In genomic region chr17:5362162-5362811, GRCh38 we compare ENCODE assay signal across 3 cellular contexts.
TF ChIP-seq lines count a peak whose summit lies in the region.

No MANE protein-coding gene starts in this region.

TF ChIP-seq in GM23338, 12 proteins besides CTCF, POLR2A, EP300 and RAD21:
- TF ChIP-seq ZNF114 (CRISPR knock-in tag; IDR thresholded peaks at IDR 0.05) = no peak
- no peak for TF ChIP-seq ZNF331 (CRISPR knock-in tag; IDR thresholded peaks at IDR 0.05; ENCODE audit: low read depth)
- TF ChIP-seq, protein P1, sequence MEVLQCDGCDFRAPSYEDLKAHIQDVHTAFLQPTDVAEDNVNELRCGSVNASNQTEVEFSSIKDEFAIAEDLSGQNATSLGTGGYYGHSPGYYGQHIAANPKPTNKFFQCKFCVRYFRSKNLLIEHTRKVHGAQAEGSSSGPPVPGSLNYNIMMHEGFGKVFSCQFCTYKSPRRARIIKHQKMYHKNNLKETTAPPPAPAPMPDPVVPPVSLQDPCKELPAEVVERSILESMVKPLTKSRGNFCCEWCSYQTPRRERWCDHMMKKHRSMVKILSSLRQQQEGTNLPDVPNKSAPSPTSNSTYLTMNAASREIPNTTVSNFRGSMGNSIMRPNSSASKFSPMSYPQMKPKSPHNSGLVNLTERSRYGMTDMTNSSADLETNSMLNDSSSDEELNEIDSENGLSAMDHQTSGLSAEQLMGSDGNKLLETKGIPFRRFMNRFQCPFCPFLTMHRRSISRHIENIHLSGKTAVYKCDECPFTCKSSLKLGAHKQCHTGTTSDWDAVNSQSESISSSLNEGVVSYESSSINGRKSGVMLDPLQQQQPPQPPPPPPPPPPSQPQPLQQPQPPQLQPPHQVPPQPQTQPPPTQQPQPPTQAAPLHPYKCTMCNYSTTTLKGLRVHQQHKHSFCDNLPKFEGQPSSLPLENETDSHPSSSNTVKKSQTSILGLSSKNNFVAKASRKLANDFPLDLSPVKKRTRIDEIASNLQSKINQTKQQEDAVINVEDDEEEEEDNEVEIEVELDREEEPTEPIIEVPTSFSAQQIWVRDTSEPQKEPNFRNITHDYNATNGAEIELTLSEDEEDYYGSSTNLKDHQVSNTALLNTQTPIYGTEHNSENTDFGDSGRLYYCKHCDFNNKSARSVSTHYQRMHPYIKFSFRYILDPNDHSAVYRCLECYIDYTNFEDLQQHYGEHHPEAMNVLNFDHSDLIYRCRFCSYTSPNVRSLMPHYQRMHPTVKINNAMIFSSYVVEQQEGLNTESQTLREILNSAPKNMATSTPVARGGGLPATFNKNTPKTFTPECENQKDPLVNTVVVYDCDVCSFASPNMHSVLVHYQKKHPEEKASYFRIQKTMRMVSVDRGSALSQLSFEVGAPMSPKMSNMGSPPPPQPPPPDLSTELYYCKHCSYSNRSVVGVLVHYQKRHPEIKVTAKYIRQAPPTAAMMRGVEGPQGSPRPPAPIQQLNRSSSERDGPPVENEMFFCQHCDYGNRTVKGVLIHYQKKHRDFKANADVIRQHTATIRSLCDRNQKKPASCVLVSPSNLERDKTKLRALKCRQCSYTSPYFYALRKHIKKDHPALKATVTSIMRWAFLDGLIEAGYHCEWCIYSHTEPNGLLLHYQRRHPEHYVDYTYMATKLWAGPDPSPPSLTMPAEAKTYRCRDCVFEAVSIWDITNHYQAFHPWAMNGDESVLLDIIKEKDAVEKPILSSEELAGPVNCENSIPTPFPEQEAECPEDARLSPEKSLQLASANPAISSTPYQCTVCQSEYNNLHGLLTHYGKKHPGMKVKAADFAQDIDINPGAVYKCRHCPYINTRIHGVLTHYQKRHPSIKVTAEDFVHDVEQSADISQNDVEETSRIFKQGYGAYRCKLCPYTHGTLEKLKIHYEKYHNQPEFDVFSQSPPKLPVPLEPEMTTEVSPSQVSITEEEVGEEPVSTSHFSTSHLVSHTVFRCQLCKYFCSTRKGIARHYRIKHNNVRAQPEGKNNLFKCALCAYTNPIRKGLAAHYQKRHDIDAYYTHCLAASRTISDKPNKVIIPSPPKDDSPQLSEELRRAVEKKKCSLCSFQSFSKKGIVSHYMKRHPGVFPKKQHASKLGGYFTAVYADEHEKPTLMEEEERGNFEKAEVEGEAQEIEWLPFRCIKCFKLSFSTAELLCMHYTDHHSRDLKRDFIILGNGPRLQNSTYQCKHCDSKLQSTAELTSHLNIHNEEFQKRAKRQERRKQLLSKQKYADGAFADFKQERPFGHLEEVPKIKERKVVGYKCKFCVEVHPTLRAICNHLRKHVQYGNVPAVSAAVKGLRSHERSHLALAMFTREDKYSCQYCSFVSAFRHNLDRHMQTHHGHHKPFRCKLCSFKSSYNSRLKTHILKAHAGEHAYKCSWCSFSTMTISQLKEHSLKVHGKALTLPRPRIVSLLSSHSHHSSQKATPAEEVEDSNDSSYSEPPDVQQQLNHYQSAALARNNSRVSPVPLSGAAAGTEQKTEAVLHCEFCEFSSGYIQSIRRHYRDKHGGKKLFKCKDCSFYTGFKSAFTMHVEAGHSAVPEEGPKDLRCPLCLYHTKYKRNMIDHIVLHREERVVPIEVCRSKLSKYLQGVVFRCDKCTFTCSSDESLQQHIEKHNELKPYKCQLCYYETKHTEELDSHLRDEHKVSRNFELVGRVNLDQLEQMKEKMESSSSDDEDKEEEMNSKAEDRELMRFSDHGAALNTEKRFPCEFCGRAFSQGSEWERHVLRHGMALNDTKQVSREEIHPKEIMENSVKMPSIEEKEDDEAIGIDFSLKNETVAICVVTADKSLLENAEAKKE (CRISPR knock-in tag; IDR thresholded peaks at IDR 0.05) = no peak
- no peak for TF ChIP-seq CREB1 (CRISPR knock-in tag; IDR thresholded peaks at IDR 0.05; ENCODE audit: low read depth)

TF ChIP-seq in HCT116, 20 proteins besides CTCF, POLR2A, EP300 and RAD21:
- TF ChIP-seq CBX3 (IDR thresholded peaks at IDR 0.05; ENCODE audit: low read depth) (no peak), SRF (IDR thresholded peaks at IDR 0.05; ENCODE audit: low read depth) (no peak), POLR2AphosphoS5 (IDR thresholded peaks at IDR 0.05; ENCODE audit: low read depth, low read length) (no peak), JUND (IDR thresholded peaks at IDR 0.05) (no peak), FOSL1 (IDR thresholded peaks at IDR 0.05; ENCODE audit: low read depth) (no peak)
TF ChIP-seq in HCT116: peak in this region for 0.

TF ChIP-seq in H1, 55 proteins besides CTCF, POLR2A, EP300 and RAD21:
- no peak for TF ChIP-seq ZNF274 (IDR thresholded peaks at IDR 0.05; ENCODE audit: borderline replicate concordance, extremely low read depth, low read length)
- no peak for TF ChIP-seq JUN (IDR thresholded peaks at IDR 0.05; ENCODE audit: low read depth, low read length)
